10 cellular contexts compared by ENCODE assay signal in genomic region chr14:100546051-100546443, GRCh38. TPM values are rescaled to one million over a fixed set of nuclear protein-coding genes. Genes with fewer than 3 reads are reported as not detected.
A peak's percentile ranks its signal among the peaks of the same experiment; 100 is the strongest.
DNase-seq lines count a peak whose midpoint lies in the region; ATAC-seq and TF ChIP-seq lines count a peak whose summit lies in the region.
"Had no signal": no experiment of that assay in that cellular context is flagged by ENCODE, and none has a peak within 500 bp of the region (broad histone marks: within the 10 kb centered on the region; RNA-seq: fewer than 3 reads in every experiment).

No MANE protein-coding gene starts in this region.

- H3K4me3 ChIP-seq in heart left ventricle: peak overlapping the region in 9 of 12 donors; percentile 20 to 83 (median 47)
- peak overlapping the region; percentile 50 for H3K4me3 ChIP-seq in suprapubic skin
- no peak overlapping the region for H3K4me3 ChIP-seq in smooth muscle cell
- H3K4me3 ChIP-seq in mesendoderm (ENCODE audit: low read length): no peak overlapping the region

- no peak overlapping the region for H3K4ac ChIP-seq in mesendoderm (ENCODE audit: low read depth, low read length)

- H3K9ac ChIP-seq in smooth muscle cell (ENCODE audit: low read depth): no peak overlapping the region
- no peak overlapping the region for H3K9ac ChIP-seq in mesendoderm (ENCODE audit: low read length)

- no peak overlapping the region for H4K8ac ChIP-seq in mesendoderm (ENCODE audit: low read depth, low read length)

- no peaks in the 10 kb centered on the region for H3F3A ChIP-seq in smooth muscle cell (ENCODE audit: low read depth)

- H3K4me1 ChIP-seq in heart left ventricle: peaks cover 0 to 26% (median 8%) of the 10 kb centered on the region in 12 donors
- H3K4me1 ChIP-seq in suprapubic skin: peaks cover 34% of the 10 kb centered on the region
- no peaks in the 10 kb centered on the region for H3K4me1 ChIP-seq in smooth muscle cell (ENCODE audit: low read depth)
- no peaks in the 10 kb centered on the region for H3K4me1 ChIP-seq in mesendoderm (ENCODE audit: control insufficient read depth, low read depth, low read length)

- H2BK15ac ChIP-seq in mesendoderm (replicated peaks; ENCODE audit: low read depth): no peak overlapping the region

- H3K27ac ChIP-seq in heart left ventricle: peak overlapping the region in 2 of 12 donors; percentile 30 to 66
- no peak overlapping the region for H3K27ac ChIP-seq in suprapubic skin
- H3K27ac ChIP-seq in smooth muscle cell (ENCODE audit: low read depth): no peak overlapping the region
- H3K27ac ChIP-seq in mesendoderm (ENCODE audit: low read depth, low read length): no peak overlapping the region

- no peaks in the 10 kb centered on the region for H4K20me1 ChIP-seq in smooth muscle cell (ENCODE audit: low read depth)

- TF ChIP-seq CTCF in heart left ventricle (IDR thresholded peaks at IDR 0.05) (no peak), suprapubic skin (IDR thresholded peaks at IDR 0.05) (no peak), smooth muscle cell (IDR thresholded peaks at IDR 0.05; ENCODE audit: borderline replicate concordance, insufficient read depth, poor library complexity, severe bottlenecking) (no peak)

- no peak overlapping the region for H2AFZ ChIP-seq in smooth muscle cell (ENCODE audit: low read depth)

- no peak overlapping the region for H4K5ac ChIP-seq in mesendoderm (ENCODE audit: low read length)

- DNase-seq in activated T-cell treated with anti-CD3 and anti-CD28 coated beads for 24 hours (ENCODE audit: low read depth) (peak; percentile 28), T-cell (peak in 8 of 34 experiments; percentile 5 to 34 (median 20)), heart left ventricle (peak in 1 of 5 donors; percentile 41), suprapubic skin (ENCODE audit: low spot score in 2 of 2) (no peak), smooth muscle cell (lab: John Stamatoyannopoulos, UW; ENCODE audit: unreplicated experiment) (no peak), mesendoderm (no peak), NAMALWA (ENCODE audit: low spot score) (no peak)
- no peak for DNase-seq in activated T-cell treated with anti-CD3 and anti-CD28 coated beads, Interleukin-2, amount 50 U/mL, for 1 hour
- DNase-seq: COR-L47 had no signal

- POLR2A ChIA-PET in T-cell (lab: Charles Lee): interaction anchor here in 1 of 2 donors (0.7 kb wide), 1 partner anchor 325 kb away, joined by 9 read pairs; no protein-coding TSS in a partner anchor

- no peak overlapping the region for H2AK5ac ChIP-seq in mesendoderm (ENCODE audit: low read length)

- H2BK120ac ChIP-seq in mesendoderm (ENCODE audit: low read depth, low read length): no peak overlapping the region

- WGBS in heart left ventricle, 4 donors: 23 to 92% (median 47%) methylated on average over 4 to 20 of the region's 28 CpGs
- 58% methylated on average over 8 of the region's 28 CpGs for WGBS in suprapubic skin
- WGBS in smooth muscle cell (ENCODE audit: low lambda C conversion rate): 56% methylated on average over 8 of the region's 28 CpGs
- WGBS in mesendoderm (ENCODE audit: extremely low coverage, insufficient coverage, low lambda C conversion rate): no CpG with 5 or more reads among the region's 28 CpGs

- H3K36me3 Mint-ChIP-seq in T-cell: no peaks in the 10 kb centered on the region

- H3K9me3 ChIP-seq in heart left ventricle (no peaks in the 10 kb centered on the region), suprapubic skin (no peaks in the 10 kb centered on the region), smooth muscle cell (replicated peaks; ENCODE audit: low read depth) (no peaks in the 10 kb centered on the region)

- peaks cover 21 to 39% (median 38%) of the 10 kb centered on the region in 3 donors for H3K4me1 Mint-ChIP-seq in T-cell

- ATAC-seq in T-cell (replicated peaks in 1 of 4): peak in 3 of 4 experiments; percentile 38 to 45 (median 43)
- peak in 2 of 4 donors; percentile 37 to 44 for ATAC-seq in heart left ventricle

- H3K79me2 ChIP-seq in smooth muscle cell (ENCODE audit: low read depth) (no peaks in the 10 kb centered on the region), mesendoderm (ENCODE audit: control insufficient read depth, insufficient read depth, low read length) (no peaks in the 10 kb centered on the region)

- no peaks in the 10 kb centered on the region for H3K27me3 Mint-ChIP-seq in T-cell

- no peak overlapping the region for H2BK5ac ChIP-seq in mesendoderm (ENCODE audit: low read length)

- H3K4me3 Mint-ChIP-seq in T-cell: peak overlapping the region in 2 of 3 donors; percentile 31 to 77
- H3K4me3 Mint-ChIP-seq: neural crest cell had no signal

- H3K23ac ChIP-seq in mesendoderm (ENCODE audit: low read length): no peak overlapping the region

- H3K9me3 Mint-ChIP-seq in T-cell: no peaks in the 10 kb centered on the region
- H3K9me3 Mint-ChIP-seq: neural crest cell had no signal

- intact Hi-C loops in heart left ventricle (cut with DNase I): loop anchor here in 1 of 10 donors (2.0 to 5.0 kb wide), 2 partner anchors 99 to 104 kb away; no protein-coding TSS in a partner anchor

- TF ChIP-seq EP300 in suprapubic skin (IDR thresholded peaks at IDR 0.05): no peak

- no peak overlapping the region for H3K18ac ChIP-seq in mesendoderm (ENCODE audit: low read length)

- H3K27ac Mint-ChIP-seq in T-cell: peak overlapping the region; percentile 34 to 43

- H3K4me2 ChIP-seq in smooth muscle cell (no peak overlapping the region), mesendoderm (ENCODE audit: low read length) (no peak overlapping the region)

- CTCF ChIA-PET in T-cell (lab: Charles Lee): interaction anchor here in 1 of 2 donors (0.6 to 0.7 kb wide), 6 partner anchors 93 to 615 kb away, joined by 3 to 5 read pairs (median 4); no protein-coding TSS in a partner anchor

- no peaks in the 10 kb centered on the region for H3K36me3 ChIP-seq in heart left ventricle
- H3K36me3 ChIP-seq in suprapubic skin: no peaks in the 10 kb centered on the region
- no peaks in the 10 kb centered on the region for H3K36me3 ChIP-seq in smooth muscle cell (ENCODE audit: low read depth)
- H3K36me3 ChIP-seq in mesendoderm (ENCODE audit: control insufficient read depth, insufficient read depth, low read length): no peaks in the 10 kb centered on the region

- no peaks in the 10 kb centered on the region for H3K79me1 ChIP-seq in mesendoderm (ENCODE audit: low read length)

- H3K56ac ChIP-seq in mesendoderm (ENCODE audit: low read length): no peak overlapping the region

- no peak for TF ChIP-seq POLR2A in heart left ventricle (IDR thresholded peaks at IDR 0.05)
- TF ChIP-seq POLR2A in suprapubic skin (IDR thresholded peaks at IDR 0.05): no peak

- H3K27me3 ChIP-seq in heart left ventricle: peaks cover 0 to 8% (median 0%) of the 10 kb centered on the region in 9 donors
- peaks cover 5% of the 10 kb centered on the region for H3K27me3 ChIP-seq in suprapubic skin
- H3K27me3 ChIP-seq in smooth muscle cell (ENCODE audit: low read depth): no peaks in the 10 kb centered on the region
- no peaks in the 10 kb centered on the region for H3K27me3 ChIP-seq in mesendoderm (ENCODE audit: insufficient read depth, low read length, poor library complexity)

RNA-seq across cellular contexts. Expression of gene BEGAIN, which starts 41.2 kb away (rescaled TPM):
- 1 to 10 TPM in 3 of 5 donors, under 1 TPM in 1, not detected in 1; 0.23 to 1.9 (median 1.6) TPM for total RNA-seq in T-cell
- total RNA-seq in heart left ventricle: 1 to 10 TPM in 5 of 9 donors, under 1 TPM in 4; 0.14 to 2.8 (median 1.9) TPM
- under 1 TPM; 0.24 to 0.46 TPM for polyA plus RNA-seq in heart left ventricle
- 1 to 10 TPM in 2 of 4 donors, under 1 TPM in 2; 0.68 to 2.8 (median 1.1) TPM for total RNA-seq in suprapubic skin
- 3.1 and 4.7 TPM in 2 replicates for total RNA-seq in smooth muscle cell
- 8.5 and 11.7 TPM in 2 replicates for polyA plus RNA-seq in smooth muscle cell
- polyA plus RNA-seq in mesendoderm (2013, experiment 1 of 2): 0.69 TPM
- polyA plus RNA-seq in mesendoderm (2013, experiment 2 of 2): 0.81 TPM

Comparison
In these comparisons a context has a peak if more than half of its experiments do, and no peak if none do; other contexts are left out.
1. H3K4me3 ChIP-seq: peak in heart left ventricle (9 of 12) and suprapubic skin (single experiment); none in smooth muscle cell (single experiment) and mesendoderm (single experiment).